ENCODE assay signal across 21 cellular contexts in the genomic region with DNA sequence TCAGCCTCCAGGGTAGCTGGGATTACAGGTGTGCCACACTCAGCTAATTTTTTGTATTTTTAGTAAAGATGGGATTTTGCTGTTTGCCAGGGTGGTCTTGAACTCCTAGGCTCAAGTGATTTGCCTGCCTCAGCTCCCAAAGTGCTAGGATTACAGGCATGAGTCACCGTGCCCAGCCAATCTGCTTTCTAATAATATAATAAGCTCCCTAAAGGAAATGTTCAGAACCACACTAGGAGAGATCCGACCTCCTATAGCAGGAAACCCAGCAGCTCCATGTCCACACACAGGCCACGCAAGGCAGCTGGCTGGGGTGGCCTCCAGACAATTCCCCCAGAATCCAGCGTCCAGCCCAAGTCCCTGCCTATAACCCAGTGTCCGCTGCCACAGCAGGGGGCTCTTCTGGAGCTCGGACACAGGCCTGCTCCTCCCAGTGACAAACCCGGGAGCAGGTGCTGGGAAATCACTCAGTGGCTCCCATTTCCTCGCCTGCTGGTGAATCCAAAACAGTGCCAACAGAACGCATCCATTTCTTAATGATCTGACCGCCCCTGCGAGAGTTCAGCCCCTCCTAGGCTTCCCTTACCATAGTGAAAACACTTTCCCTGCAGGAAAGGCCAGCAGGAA. TPM values are rescaled to one million over a fixed set of nuclear protein-coding genes. Genes with fewer than 3 reads are reported as not detected.
DNase-seq lines count a peak whose midpoint lies in the region; ATAC-seq, FAIRE-seq and TF ChIP-seq lines count a peak whose summit lies in the region.
"Had no signal": no experiment of that assay in that cellular context is flagged by ENCODE, and none has a peak within 500 bp of the region (broad histone marks: within the 10 kb centered on the region; RNA-seq: fewer than 3 reads in every experiment).

No MANE protein-coding gene starts in this region.

- CTCF ChIA-PET in A549 (lab: Yijun Ruan, JAX) (interaction anchor here (0.7 to 14.3 kb wide), 4 partner anchors 19 to 263 kb away, joined by 3 to 172 read pairs (median 4); no protein-coding TSS in a partner anchor), Panc1 (lab: Charles Lee) (interaction anchor here (0.6 to 0.8 kb wide), 2 partner anchors 146 to 433 kb away, joined by 3 to 8 read pairs; no protein-coding TSS in a partner anchor)

- H3K4me3 ChIP-seq in A549 (no peak overlapping the region), Panc1 (ENCODE audit: low read depth in 2 of 2, low read length in 2 of 2) (peak overlapping the region; percentile 72 to 91; a peak in 3 of 4 replicates)
- H3K4me3 ChIP-seq: lower lobe of right lung, SK-N-MC had no signal

- in situ Hi-C loops in Panc1 (cut with HindIII; ENCODE audit: low pct_unique_long_range_greater_than_20kb, low sequenced_read_pairs), result loop anchor here (25.0 kb wide), 1 partner anchor 147 kb away; no protein-coding TSS in a partner anchor

- H3K4me2 ChIP-seq in A549, result peak overlapping the region; percentile 99

- no peak for FAIRE-seq in A549 (lab: Jason Lieb, UNC)
- FAIRE-seq: frontal cortex had no signal

- ATAC-seq in A549, result no peak
- ATAC-seq in Panc1, result peak; percentile 20
- peak; percentile 3 for ATAC-seq in foreskin keratinocyte
- ATAC-seq in HG02642 (IDR thresholded peaks at IDR 0.05; ENCODE audit: poor library complexity, unreplicated experiment), result no peak
- ATAC-seq in HG02588 (IDR thresholded peaks at IDR 0.05; ENCODE audit: unreplicated experiment), result no peak
- ATAC-seq: HepG2, lower lobe of right lung had no signal

- H3K27me3 ChIP-seq in Panc1 (ENCODE audit: control insufficient read depth, insufficient read depth, low read length) (no peaks in the 10 kb centered on the region), foreskin keratinocyte (no peaks in the 10 kb centered on the region)

- no peaks in the 10 kb centered on the region for H3K9me3 ChIP-seq in A549
- no peaks in the 10 kb centered on the region for H3K9me3 ChIP-seq in Panc1 (ENCODE audit: control insufficient read depth, insufficient read depth, low read depth, low read length)
- H3K9me3 ChIP-seq: lower lobe of right lung had no signal

- H3K4me1 ChIP-seq in A549 (peaks cover 54% of the 10 kb centered on the region), Panc1 (ENCODE audit: control insufficient read depth, insufficient read depth, low read length) (peaks cover 55% of the 10 kb centered on the region), foreskin keratinocyte (peaks cover 52% of the 10 kb centered on the region)

- no TSS peak for BruUV-seq in Panc1 (replicated peaks; lab: Mats Ljungman, UMichigan)

- intact Hi-C loops in Panc1 (cut with micrococcal nuclease; ENCODE audit: unreplicated experiment), result loop anchor here (5.0 kb wide), 1 partner anchor 147 kb away; no protein-coding TSS in a partner anchor

- POLR2A ChIA-PET in A549 (lab: Yijun Ruan, JAX), result interaction anchor here (1.0 kb wide), 1 partner anchor 12 kb away, joined by 3 read pairs; no protein-coding TSS in a partner anchor
- POLR2A ChIA-PET in Panc1 (lab: Charles Lee), result interaction anchor here (1.4 kb wide), 1 partner anchor 147 kb away, joined by 3 read pairs; no protein-coding TSS in a partner anchor

- H3K27ac ChIP-seq in A549, result peak overlapping the region; percentile 53 to 92
- H3K27ac ChIP-seq in Panc1 (ENCODE audit: low read length), result peak overlapping the region; percentile 98
- no peak overlapping the region for H3K27ac ChIP-seq in foreskin keratinocyte
- H3K27ac ChIP-seq: lower lobe of right lung, SK-N-MC had no signal

- no peaks in the 10 kb centered on the region for H3K36me3 ChIP-seq in Panc1 (ENCODE audit: control insufficient read depth, insufficient read depth, low read length)

- no peak for DNase-seq in A549 (ENCODE audit: low read depth in 1 of 2, low spot score in 1 of 2)
- DNase-seq in EL, result peak; percentile 25
- no peak for DNase-seq in Panc1 (ENCODE audit: low read depth, low spot score)
- peak in 1 of 2 donors; percentile 28 for DNase-seq in foreskin keratinocyte
- DNase-seq in NCI-H187 treated with DMSO at 0.1 percent for 48 hours (lab: John Stamatoyannopoulos, UW), result no peak
- no peak for DNase-seq in DMS114 treated with DMSO at 0.1 percent for 48 hours (lab: John Stamatoyannopoulos, UW; ENCODE audit: unreplicated experiment)
- DNase-seq: activated naive CD4-positive, alpha-beta T cell treated with anti-CD3 and anti-CD28 coated beads for 36 hours; activated T-cell treated with anti-CD3 and anti-CD28 coated beads, Interleukin-2, amount 50 U/mL, for 24 hours; anterior cingulate cortex; CD4-positive, CD25-positive, alpha-beta regulatory T cell; DMS53; lower lobe of right lung; NCI-H2171; NCI-H524 treated with DMSO at 0.1 percent for 48 hours; stimulated activated CD8-positive, alpha-beta memory T cell treated with anti-CD3 and anti-CD28 coated beads, Interleukin-4, amount 100 ng/mL, for 48 hours; substantia nigra had no signal

- no peak for TF ChIP-seq CTCF in A549 (IDR thresholded peaks at IDR 0.05)
- TF ChIP-seq CTCF in Panc1 (IDR thresholded peaks at IDR 0.05), result no peak
- TF ChIP-seq CTCF in foreskin keratinocyte (conservative IDR thresholded peaks at IDR 0.05), result no peak

- no peak for TF ChIP-seq RAD21 in A549 (conservative IDR thresholded peaks at IDR 0.05 in 1 of 2, IDR thresholded peaks at IDR 0.05 in 1 of 2)

- WGBS in A549 (ENCODE audit: missing lambda C conversion rate), result 89% methylated on average over 5 of the region's 11 CpGs

- no peak for TF ChIP-seq EP300 in A549 (IDR thresholded peaks at IDR 0.05)

- TF ChIP-seq POLR2A in A549 (IDR thresholded peaks at IDR 0.05; ENCODE audit: low read length), result no peak

TF ChIP-seq in A549, 52 proteins besides CTCF, POLR2A, EP300 and RAD21:
- TF ChIP-seq ZFP36 (IDR thresholded peaks at IDR 0.05; ENCODE audit: borderline replicate concordance, partially characterized antibody) (no peak), SREBF2 (IDR thresholded peaks at IDR 0.05) (no peak), FOSL2 (IDR thresholded peaks at IDR 0.05) (no peak), FOSL2 (CRISPR knock-in tag; IDR thresholded peaks at IDR 0.05) (peak; percentile 26), KDM5A (IDR thresholded peaks at IDR 0.05) (no peak), FOXS1 (CRISPR knock-in tag; IDR thresholded peaks at IDR 0.05) (no peak), ZSCAN20 (CRISPR knock-in tag; IDR thresholded peaks at IDR 0.05) (no peak), HOXA7 (CRISPR knock-in tag; IDR thresholded peaks at IDR 0.05) (no peak), RFX5 (IDR thresholded peaks at IDR 0.05) (no peak)

RNA-seq across cellular contexts. Expression of a gene that starts 7.5 kb away (rescaled TPM):
- polyA plus RNA-seq in A549 (2011; rRNA removed) (3.0 and 3.3 TPM in 2 replicates), A549 (2017; fragmentation: RNase III; extraction: RNeasy Plus Mini Kit Qiagen cat#74134 plus additional on column Dnase treatment) (5.1 to 6.4 TPM (median 5.7 TPM) in 3 replicates), foreskin keratinocyte (18.9 and 23.8 TPM in 2 replicates)
- polyA plus RNA-seq in A549 (2012; cell fraction: cytosol; rRNA removed), result 5.8 and 8.1 TPM in 2 replicates
- polyA plus RNA-seq in A549 (2012; cell fraction: nucleus; rRNA removed), result 29.3 and 29.7 TPM in 2 replicates
- 5.0 and 8.3 TPM in 2 replicates for polyA minus RNA-seq in A549 (2011; rRNA and poly(A)+ RNA removed)
- total RNA-seq in Panc1 (2021; ENCODE audit: unreplicated experiment) (67.4 TPM), foreskin keratinocyte (33.2 and 40.9 TPM in 2 replicates)
- 76.4 TPM for polyA plus RNA-seq in Panc1 (2012; ENCODE audit: insufficient read length)
- total RNA-seq: frontal cortex had no signal

Comparison
In these comparisons a context has a peak if more than half of its experiments do, and no peak if none do; other contexts are left out.
1. ATAC-seq: peak in Panc1 (single experiment) and foreskin keratinocyte (single experiment); none in A549 (0 of 2), HG02642 (single experiment) and HG02588 (single experiment).